In the genomic region with DNA sequence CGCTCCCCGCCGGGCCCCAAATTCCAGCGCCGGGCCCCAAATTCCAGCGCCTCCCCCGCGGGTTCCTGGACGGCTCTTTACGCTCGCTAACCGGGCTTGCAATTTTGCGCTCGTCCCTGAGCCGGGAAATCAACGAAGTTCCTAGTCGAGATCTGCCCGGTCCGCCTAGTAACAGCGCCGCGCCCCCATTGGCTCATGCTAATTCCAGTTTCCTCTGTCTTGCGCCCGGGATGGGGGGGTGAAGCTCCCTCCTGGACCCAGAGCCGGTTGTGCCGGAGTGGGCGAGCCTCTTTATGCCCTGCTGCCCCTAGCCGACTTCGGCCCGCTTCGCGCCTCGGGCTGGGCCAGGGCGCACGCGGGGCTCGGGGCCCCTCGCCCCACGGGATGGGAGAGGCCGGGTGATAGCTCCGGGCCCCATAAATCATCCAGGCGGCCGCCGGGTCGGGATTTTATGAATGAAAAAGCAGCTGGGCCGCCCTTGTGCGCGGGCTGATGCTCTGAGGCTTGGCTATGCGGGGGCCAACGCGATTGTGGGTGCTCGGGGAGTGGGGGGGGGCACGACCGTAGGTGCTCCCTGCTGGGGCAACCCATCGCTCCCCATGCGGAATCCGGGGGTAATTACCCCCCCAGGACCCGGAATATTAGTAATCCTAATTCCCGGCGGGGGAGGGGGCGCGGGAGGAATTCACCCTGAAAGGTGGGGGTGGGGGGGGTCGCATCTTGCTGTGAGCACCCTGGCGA, we compare ENCODE assay signal across 8 cellular contexts. TPM values are rescaled to one million over a fixed set of nuclear protein-coding genes. Genes with fewer than 3 reads are reported as not detected.
DNase-seq lines count a peak whose midpoint lies in the region; ATAC-seq and TF ChIP-seq lines count a peak whose summit lies in the region.

No MANE protein-coding gene starts in this region.

- no peak for TF ChIP-seq CTCF in SK-N-SH (IDR thresholded peaks at IDR 0.05)
- no peak for TF ChIP-seq CTCF in lung (IDR thresholded peaks at IDR 0.05; ENCODE audit: control extremely low read depth, extremely low read depth)

- H3K9ac ChIP-seq in SK-N-SH: peak overlapping the region; percentile 100
- H3K9ac ChIP-seq in subcutaneous abdominal adipose tissue (ENCODE audit: low read length in 5 of 5): peak overlapping the region in 1 of 5 donors; percentile 45

- peaks cover 14% of the 10 kb centered on the region for H3F3A ChIP-seq in SK-N-SH (replicated peaks; ENCODE audit: insufficient read depth)

- H3K4me3 ChIP-seq in SK-N-SH (ENCODE audit: low read depth in 2 of 2, low read length in 1 of 2) (peak overlapping the region; percentile 75 to 95), lung (peak overlapping the region; percentile 10), subcutaneous abdominal adipose tissue (ENCODE audit: low read depth in 1 of 5, low read length in 5 of 5) (peak overlapping the region in 4 of 5 donors; percentile 49 to 69 (median 63))

- DNase-seq in SIG-M5 treated with dmso at 0.1 percent for 504 hours (lab: John Stamatoyannopoulos, UW; ENCODE audit: unreplicated experiment) (peak; percentile 79), SIG-M5 (lab: John Stamatoyannopoulos, UW) (no peak), LoVo (ENCODE audit: low spot score) (peak; percentile 96), SK-N-SH (peak; percentile 93), epidermal melanocyte (ENCODE audit: insufficient read length, low spot score) (peak; percentile 94), lung (ENCODE audit: low spot score) (peak; percentile 95)

- H3K9me2 ChIP-seq in SK-N-SH: no peaks in the 10 kb centered on the region

- POLR2A ChIA-PET in SK-N-SH (lab: Yijun Ruan, JAX): interaction anchor here (0.6 to 2.1 kb wide), 11 partner anchors 17 to 1028 kb away, joined by 3 to 16 read pairs (median 5); no protein-coding TSS in a partner anchor

- H2AFZ ChIP-seq in SK-N-SH (ENCODE audit: low read depth): peak overlapping the region; percentile 86

- H3K27me3 ChIP-seq in SK-N-SH (ENCODE audit: insufficient read depth) (no peaks in the 10 kb centered on the region), lung (ENCODE audit: control insufficient read depth, insufficient read depth) (no peaks in the 10 kb centered on the region), subcutaneous abdominal adipose tissue (ENCODE audit: control insufficient read depth in 5 of 5, insufficient read depth in 4 of 5, low read length in 5 of 5) (peaks cover 0 to 19% (median 0%) of the 10 kb centered on the region in 5 donors)

- no peaks in the 10 kb centered on the region for H3K9me3 ChIP-seq in SK-N-SH
- no peaks in the 10 kb centered on the region for H3K9me3 ChIP-seq in lung (ENCODE audit: control insufficient read depth in 2 of 2, insufficient read depth in 1 of 2, low read length in 1 of 2)
- no peaks in the 10 kb centered on the region for H3K9me3 ChIP-seq in subcutaneous abdominal adipose tissue (ENCODE audit: control insufficient read depth in 5 of 5, low read length in 5 of 5)

- under 1% methylated on average over 14 of the region's 64 CpGs for WGBS in SK-N-SH (ENCODE audit: low lambda C conversion rate)
- WGBS in lung, 2 donors: 1% methylated on average over 63 to 64 of the region's 64 CpGs

- peak; percentile 72 to 91 for TF ChIP-seq EP300 in SK-N-SH (IDR thresholded peaks at IDR 0.05; ENCODE audit: borderline replicate concordance in 1 of 2, low read depth in 1 of 2, low read length in 1 of 2)

- ATAC-seq in lung (ENCODE audit: insufficient read depth, low FRiP score) (peak; percentile 56), GM19328 (IDR thresholded peaks at IDR 0.05; ENCODE audit: unreplicated experiment) (no peak)

- CTCF ChIA-PET in SK-N-SH (lab: Yijun Ruan, JAX): interaction anchor here (0.6 to 11.0 kb wide), 9 partner anchors 26 to 1341 kb away, joined by 3 to 403 read pairs (median 4); no protein-coding TSS in a partner anchor

- peak overlapping the region; percentile 99 for H3K4me2 ChIP-seq in SK-N-SH

- H3K36me3 ChIP-seq in SK-N-SH (replicated peaks in 1 of 2; ENCODE audit: control insufficient read depth in 1 of 2, insufficient read depth in 2 of 2, low read length in 1 of 2) (peaks cover 5 to 10% of the 10 kb centered on the region in 2 experiments), lung (ENCODE audit: control insufficient read depth in 2 of 2, insufficient read depth in 2 of 2, low read length in 2 of 2) (peaks cover 0 to 1% of the 10 kb centered on the region in 2 donors), subcutaneous abdominal adipose tissue (ENCODE audit: control insufficient read depth in 5 of 5, insufficient read depth in 5 of 5, low read length in 5 of 5) (peaks cover 0 to 4% (median 2%) of the 10 kb centered on the region in 5 donors)

- H4K20me1 ChIP-seq in SK-N-SH (ENCODE audit: insufficient read depth): peaks cover 23% of the 10 kb centered on the region

- H3K27ac ChIP-seq in SK-N-SH (ENCODE audit: low read depth in 2 of 2, low read length in 1 of 2) (peak overlapping the region; percentile 94 to 97), lung (ENCODE audit: low read depth in 1 of 2, low read length in 1 of 2) (peak overlapping the region; percentile 68 to 78), subcutaneous abdominal adipose tissue (ENCODE audit: low read depth, low read length) (peak overlapping the region; percentile 37)

- H3K4me1 ChIP-seq in SK-N-SH (ENCODE audit: control insufficient read depth in 1 of 2, insufficient read depth in 2 of 2, low read depth in 1 of 2, low read length in 1 of 2): peaks cover 0 to 37% of the 10 kb centered on the region in 2 experiments; a peak in 2 of 4 replicates
- H3K4me1 ChIP-seq in lung (ENCODE audit: control insufficient read depth in 2 of 2, insufficient read depth in 2 of 2, low read length in 2 of 2): peaks cover 0 to 17% of the 10 kb centered on the region in 2 donors
- H3K4me1 ChIP-seq in subcutaneous abdominal adipose tissue (ENCODE audit: control insufficient read depth in 5 of 5, insufficient read depth in 5 of 5, low read length in 5 of 5): peaks cover 2 to 70% (median 56%) of the 10 kb centered on the region in 5 donors

- peak; percentile 30; the same call in 1 of the 2 replicates for TF ChIP-seq RAD21 in SK-N-SH (IDR thresholded peaks at IDR 0.05; ENCODE audit: low read length)

- H3K79me2 ChIP-seq in SK-N-SH (ENCODE audit: insufficient read depth): peaks cover 50% of the 10 kb centered on the region

TF ChIP-seq in SK-N-SH, 30 proteins besides CTCF, POLR2A, EP300 and RAD21 (continues in another document):
- TF ChIP-seq, protein P1, sequence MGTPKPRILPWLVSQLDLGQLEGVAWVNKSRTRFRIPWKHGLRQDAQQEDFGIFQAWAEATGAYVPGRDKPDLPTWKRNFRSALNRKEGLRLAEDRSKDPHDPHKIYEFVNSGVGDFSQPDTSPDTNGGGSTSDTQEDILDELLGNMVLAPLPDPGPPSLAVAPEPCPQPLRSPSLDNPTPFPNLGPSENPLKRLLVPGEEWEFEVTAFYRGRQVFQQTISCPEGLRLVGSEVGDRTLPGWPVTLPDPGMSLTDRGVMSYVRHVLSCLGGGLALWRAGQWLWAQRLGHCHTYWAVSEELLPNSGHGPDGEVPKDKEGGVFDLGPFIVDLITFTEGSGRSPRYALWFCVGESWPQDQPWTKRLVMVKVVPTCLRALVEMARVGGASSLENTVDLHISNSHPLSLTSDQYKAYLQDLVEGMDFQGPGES (IDR thresholded peaks at IDR 0.05; ENCODE audit: low read depth, low read length): peak; percentile 35; the same call in 1 of the 2 replicates
- no peak; the same call in 1 of the 2 replicates for TF ChIP-seq MXI1 (IDR thresholded peaks at IDR 0.05; ENCODE audit: low read depth, low read length)
- 0 out of 2 replicates have a peak, but pooled peaks have one; percentile 11 for TF ChIP-seq RXRA (IDR thresholded peaks at IDR 0.05; ENCODE audit: borderline replicate concordance, low read depth)
- TF ChIP-seq GABPA (IDR thresholded peaks at IDR 0.05; ENCODE audit: low read depth): no peak
- peak; percentile 52; the same call in 1 of the 2 replicates for TF ChIP-seq FOXJ3 (CRISPR knock-in tag; IDR thresholded peaks at IDR 0.05)
- no peak for TF ChIP-seq MEF2A (IDR thresholded peaks at IDR 0.05; ENCODE audit: borderline replicate concordance, low read depth)
- TF ChIP-seq NFIC (IDR thresholded peaks at IDR 0.05; ENCODE audit: borderline replicate concordance): no peak
- TF ChIP-seq RCOR1 (IDR thresholded peaks at IDR 0.05; ENCODE audit: low read length): peak; percentile 30; the same call in 1 of the 2 replicates
- TF ChIP-seq, protein P2, sequence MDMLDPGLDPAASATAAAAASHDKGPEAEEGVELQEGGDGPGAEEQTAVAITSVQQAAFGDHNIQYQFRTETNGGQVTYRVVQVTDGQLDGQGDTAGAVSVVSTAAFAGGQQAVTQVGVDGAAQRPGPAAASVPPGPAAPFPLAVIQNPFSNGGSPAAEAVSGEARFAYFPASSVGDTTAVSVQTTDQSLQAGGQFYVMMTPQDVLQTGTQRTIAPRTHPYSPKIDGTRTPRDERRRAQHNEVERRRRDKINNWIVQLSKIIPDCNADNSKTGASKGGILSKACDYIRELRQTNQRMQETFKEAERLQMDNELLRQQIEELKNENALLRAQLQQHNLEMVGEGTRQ (IDR thresholded peaks at IDR 0.05; ENCODE audit: borderline replicate concordance, low read depth, low read length): no peak
- no peak for TF ChIP-seq ELF1 (IDR thresholded peaks at IDR 0.05)
- TF ChIP-seq YY1 (IDR thresholded peaks at IDR 0.05; ENCODE audit: low read depth): 0 out of 2 replicates have a peak, but pooled peaks have one; percentile 41
- TF ChIP-seq, protein P3, sequence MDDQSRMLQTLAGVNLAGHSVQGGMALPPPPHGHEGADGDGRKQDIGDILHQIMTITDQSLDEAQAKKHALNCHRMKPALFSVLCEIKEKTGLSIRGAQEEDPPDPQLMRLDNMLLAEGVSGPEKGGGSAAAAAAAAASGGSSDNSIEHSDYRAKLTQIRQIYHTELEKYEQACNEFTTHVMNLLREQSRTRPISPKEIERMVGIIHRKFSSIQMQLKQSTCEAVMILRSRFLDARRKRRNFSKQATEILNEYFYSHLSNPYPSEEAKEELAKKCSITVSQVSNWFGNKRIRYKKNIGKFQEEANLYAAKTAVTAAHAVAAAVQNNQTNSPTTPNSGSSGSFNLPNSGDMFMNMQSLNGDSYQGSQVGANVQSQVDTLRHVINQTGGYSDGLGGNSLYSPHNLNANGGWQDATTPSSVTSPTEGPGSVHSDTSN (IDR thresholded peaks at IDR 0.05): no peak
- peak; percentile 76 for TF ChIP-seq TAF1 (IDR thresholded peaks at IDR 0.05; ENCODE audit: borderline replicate concordance, low read depth, low read length)
- 0 out of 2 replicates have a peak, but pooled peaks have one; percentile 12 for TF ChIP-seq NRF1 (IDR thresholded peaks at IDR 0.05; ENCODE audit: low read depth, low read length)

RNA-seq across cellular contexts. Expression of a gene that starts 1.8 kb away (rescaled TPM):
- polyA plus RNA-seq in SK-N-SH (2012; rRNA removed): 242 and 285 TPM in 2 replicates
- 196 and 213 TPM in 2 replicates for polyA plus RNA-seq in SK-N-SH (2012; cell fraction: cytosol; rRNA removed)
- 319 and 430 TPM in 2 replicates for polyA plus RNA-seq in SK-N-SH (2012; cell fraction: nucleus; rRNA removed)
- total RNA-seq in lung: 100 to 1,000 TPM; 101 to 190 TPM
- 10 to 100 TPM; 32.1 to 67.5 TPM for polyA plus RNA-seq in lung

RNA-seq across cellular contexts. Expression of a gene that starts 36.0 kb away (rescaled TPM):
- polyA plus RNA-seq in SK-N-SH (2012; rRNA removed) (30.8 and 33.1 TPM in 2 replicates), lung (10 to 100 TPM; 12.8 to 27.5 TPM)
- 27.2 and 30.5 TPM in 2 replicates for polyA plus RNA-seq in SK-N-SH (2012; cell fraction: cytosol; rRNA removed)
- polyA plus RNA-seq in SK-N-SH (2012; cell fraction: nucleus; rRNA removed): 93.5 and 102 TPM in 2 replicates
- total RNA-seq in lung: 10 to 100 TPM; 12.4 to 25.9 TPM

Comparison
In these comparisons a context has a peak if more than half of its experiments do, and no peak if none do; other contexts are left out.
1. H3K27ac ChIP-seq: peak in every context shown above with its lines; median percentile 96 in SK-N-SH; 73 in lung; 37 in subcutaneous abdominal adipose tissue.
2. H3K4me3 ChIP-seq: peak in every context shown above with its lines; median percentile 85 in SK-N-SH; 63 in subcutaneous abdominal adipose tissue; 10 in lung.